In the genomic region with DNA sequence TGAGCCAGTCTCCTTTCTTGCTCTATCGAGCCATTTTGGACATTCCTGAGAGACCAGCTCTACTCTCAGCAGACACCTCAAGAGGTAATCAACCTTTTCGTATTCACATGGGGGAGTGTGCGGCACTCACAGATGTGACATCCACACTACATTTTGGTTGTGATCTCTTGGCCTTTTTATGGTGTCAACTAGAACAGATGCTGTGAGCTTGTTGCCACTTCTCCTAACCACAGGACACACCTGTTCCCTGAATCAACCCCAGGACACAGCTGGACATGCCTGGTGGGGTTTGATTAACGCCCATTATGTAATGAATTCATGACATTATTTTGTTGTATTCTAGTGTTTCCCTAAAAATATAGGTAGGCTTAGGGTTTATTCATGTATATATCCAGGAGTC, we compare ENCODE assay signal across 15 cellular contexts.
DNase-seq lines count a peak whose midpoint lies in the region; ATAC-seq, FAIRE-seq and TF ChIP-seq lines count a peak whose summit lies in the region.
"Had no signal": no experiment of that assay in that cellular context is flagged by ENCODE, and none has a peak within 500 bp of the region (broad histone marks: within the 10 kb centered on the region; RNA-seq: fewer than 3 reads in every experiment).

No MANE protein-coding gene starts in this region.

- H3K4me3 Mint-ChIP-seq in naive B cell = no peak overlapping the region
- H3K4me3 Mint-ChIP-seq: CD4-positive, alpha-beta T cell had no signal

- peaks cover 0 to 9% (median 8%) of the 10 kb centered on the region in 3 donors for H3K4me1 Mint-ChIP-seq in naive B cell

- peak overlapping the region; percentile 55 for H3K4me2 ChIP-seq in BLaER1

- H3K27me3 ChIP-seq in BLaER1 (no peaks in the 10 kb centered on the region), esophagus muscularis mucosa (peaks cover 0 to 41% (median 0%) of the 10 kb centered on the region in 4 donors)

- TF ChIP-seq EP300 in esophagus muscularis mucosa (IDR thresholded peaks at IDR 0.05) = no peak

- no peak for DNase-seq in GM12891 (ENCODE audit: insufficient read length, low spot score)
- peak; percentile 57 for DNase-seq in esophagus muscularis mucosa (ENCODE audit: extremely low spot score)
- DNase-seq in naive B cell = no peak
- DNase-seq: 8988T; CD4-positive, alpha-beta T cell; DMS153; DMS79; GF-D8; GM23248 had no signal

- FAIRE-seq in GM12891 (lab: Jason Lieb, UNC) = peak; percentile 9

- H3K4me1 ChIP-seq in BLaER1 (peaks cover 75% of the 10 kb centered on the region), esophagus muscularis mucosa (no peaks in the 10 kb centered on the region)
- H3K4me1 ChIP-seq: HAP-1 had no signal

- H3K9ac ChIP-seq in BLaER1 = no peak overlapping the region
- H3K9ac ChIP-seq: GM23248 had no signal

- H3K27me3 Mint-ChIP-seq in naive B cell = peaks cover 0 to 11% (median 9%) of the 10 kb centered on the region in 3 donors

- no peak overlapping the region for H3K27ac Mint-ChIP-seq in naive B cell
- H3K27ac Mint-ChIP-seq: CD4-positive, alpha-beta T cell had no signal

- no peaks in the 10 kb centered on the region for H3K9me3 ChIP-seq in BLaER1
- no peaks in the 10 kb centered on the region for H3K9me3 ChIP-seq in esophagus muscularis mucosa
- H3K9me3 ChIP-seq: HAP-1 had no signal

- H3K36me3 ChIP-seq in BLaER1 = no peaks in the 10 kb centered on the region
- H3K36me3 ChIP-seq in esophagus muscularis mucosa = no peaks in the 10 kb centered on the region
- H3K36me3 ChIP-seq: HAP-1 had no signal

- ATAC-seq in naive B cell (ENCODE audit: low read depth in 2 of 2) = peak; percentile 46 to 52
- ATAC-seq in GM18519 (IDR thresholded peaks at IDR 0.05; ENCODE audit: low FRiP score, unreplicated experiment) = no peak
- no peak for ATAC-seq in GM18861 (IDR thresholded peaks at IDR 0.05; ENCODE audit: unreplicated experiment)
- ATAC-seq in HG03571 (IDR thresholded peaks at IDR 0.05; ENCODE audit: unreplicated experiment) = no peak

- no peaks in the 10 kb centered on the region for H4K20me1 ChIP-seq in BLaER1

- 48% methylated on average over 4 of the region's 4 CpGs for WGBS in esophagus muscularis mucosa

- H3K27ac ChIP-seq in BLaER1 = peak overlapping the region; percentile 71
- no peak overlapping the region for H3K27ac ChIP-seq in esophagus muscularis mucosa (replicated peaks in 1 of 4)
- H3K27ac ChIP-seq: C4-2B, GM23248 had no signal

- H3K9me3 Mint-ChIP-seq in naive B cell = no peaks in the 10 kb centered on the region
- H3K9me3 Mint-ChIP-seq: CD4-positive, alpha-beta T cell had no signal

- no peak for TF ChIP-seq POLR2A in GM12891 (IDR thresholded peaks at IDR 0.05; ENCODE audit: low read depth, low read length)
- no peak for TF ChIP-seq POLR2A in esophagus muscularis mucosa (IDR thresholded peaks at IDR 0.05; ENCODE audit: low read depth)

- TF ChIP-seq CTCF in esophagus muscularis mucosa (IDR thresholded peaks at IDR 0.05) = no peak

- H3K4me3 ChIP-seq in BLaER1 (no peak overlapping the region), esophagus muscularis mucosa (no peak overlapping the region)
- H3K4me3 ChIP-seq: GM23248, HAP-1 had no signal

- no peaks in the 10 kb centered on the region for H3K36me3 Mint-ChIP-seq in naive B cell

- intact Hi-C loops in esophagus muscularis mucosa (cut with DNase I) = no loop called here

TF ChIP-seq in GM12891, 5 proteins besides CTCF, POLR2A, EP300 and RAD21:
- TF ChIP-seq PAX5 (IDR thresholded peaks at IDR 0.05; ENCODE audit: insufficient read depth, low read length, severe bottlenecking) = no peak
- no peak for TF ChIP-seq TAF1 (IDR thresholded peaks at IDR 0.05; ENCODE audit: low read depth, low read length)
- no peak for TF ChIP-seq SPI1 (IDR thresholded peaks at IDR 0.05; ENCODE audit: low read depth, low read length)
- TF ChIP-seq POU2F2 (IDR thresholded peaks at IDR 0.05; ENCODE audit: low read depth, low read length) = no peak
- TF ChIP-seq POLR2AphosphoS5 (IDR thresholded peaks at IDR 0.05; ENCODE audit: low read depth, low read length) = no peak
TF ChIP-seq in GM12891: peak in this region for 0.

Comparison
In these comparisons a context has a peak if more than half of its experiments do, and no peak if none do; other contexts are left out.
1. ATAC-seq: peak in naive B cell (2 of 2); none in GM18519 (single experiment), GM18861 (single experiment) and HG03571 (single experiment).